In the genomic region with DNA sequence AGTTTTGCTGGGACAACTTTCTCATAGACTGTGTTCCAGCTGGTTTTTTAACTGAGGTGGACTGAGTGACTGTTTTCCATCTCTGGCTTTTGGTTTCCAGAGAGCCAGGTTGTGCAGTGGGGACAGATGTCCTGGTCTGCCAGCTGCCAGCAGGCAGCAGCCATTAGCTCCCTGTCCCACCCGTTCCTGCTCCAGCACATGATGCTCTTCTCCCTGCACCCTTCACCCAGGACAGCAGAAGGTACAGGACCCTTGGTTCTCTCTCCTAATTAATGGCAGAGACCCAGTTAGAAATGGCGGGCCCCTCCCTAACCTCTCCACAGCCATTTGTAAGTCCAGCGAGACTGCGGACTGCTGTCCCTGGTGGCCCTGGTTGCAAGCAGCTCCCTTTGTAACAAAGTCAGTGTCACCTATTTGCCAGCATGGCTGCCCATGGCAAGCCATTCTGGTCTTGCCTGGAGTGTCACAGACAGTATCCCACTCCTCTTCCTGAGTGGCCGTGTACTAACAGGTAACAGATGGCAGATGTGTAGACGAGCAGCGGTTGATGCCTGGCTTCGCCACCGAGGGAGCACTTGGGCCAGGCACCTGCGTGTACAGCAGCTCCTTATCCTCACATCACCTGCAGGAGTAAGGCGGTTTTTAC, we compare ENCODE assay signal across 18 cellular contexts.
A peak's percentile ranks its signal among the peaks of the same experiment; 100 is the strongest.
DNase-seq lines count a peak whose midpoint lies in the region; ATAC-seq and TF ChIP-seq lines count a peak whose summit lies in the region.
"Had no signal": no experiment of that assay in that cellular context is flagged by ENCODE, and none has a peak within 500 bp of the region (broad histone marks: within the 10 kb centered on the region; RNA-seq: fewer than 3 reads in every experiment).

No MANE protein-coding gene starts in this region.

- no peak overlapping the region for H3K4me3 Mint-ChIP-seq in activated naive CD8-positive, alpha-beta T cell
- no peak overlapping the region for H3K4me3 Mint-ChIP-seq in activated naive CD8-positive, alpha-beta T cell treated with anti-CD3 and anti-CD28 coated beads, Interleukin-2, amount 50 U/mL, for 24 hours
- H3K4me3 Mint-ChIP-seq in T-cell = peak overlapping the region in 1 of 3 donors; percentile 46
- H3K4me3 Mint-ChIP-seq in mesothelial cell of epicardium = no peak overlapping the region
- H3K4me3 Mint-ChIP-seq: effector memory CD8-positive, alpha-beta T cell; GM23338; memory B cell had no signal

- H3K4me1 Mint-ChIP-seq in activated naive CD8-positive, alpha-beta T cell (ENCODE audit: low read depth) = peaks cover 78% of the 10 kb centered on the region
- peaks cover 24% of the 10 kb centered on the region for H3K4me1 Mint-ChIP-seq in activated naive CD8-positive, alpha-beta T cell treated with anti-CD3 and anti-CD28 coated beads, Interleukin-2, amount 50 U/mL, for 24 hours
- H3K4me1 Mint-ChIP-seq in T-cell (peaks cover 68 to 84% (median 83%) of the 10 kb centered on the region in 3 donors), mesothelial cell of epicardium (peaks cover 22% of the 10 kb centered on the region)
- H3K4me1 Mint-ChIP-seq: GM23338, memory B cell had no signal

- DNase-seq in activated naive CD8-positive, alpha-beta T cell treated with anti-CD3 and anti-CD28 coated beads, Interleukin-2, amount 50 U/mL, for 24 hours = no peak
- peak in 1 of 34 experiments; percentile 11 for DNase-seq in T-cell
- peak in 1 of 2 experiments; percentile 31 for DNase-seq in mesothelial cell of epicardium (ENCODE audit: low spot score in 2 of 2, unreplicated experiment in 2 of 2)
- peak; percentile 37 for DNase-seq in ureter (ENCODE audit: low spot score)
- no peak for DNase-seq in cortex of kidney (lab: John Stamatoyannopoulos, UW)
- DNase-seq in anterior cingulate cortex (lab: John Stamatoyannopoulos, UW) = no peak
- no peak for DNase-seq in NCI-H1048 (lab: John Stamatoyannopoulos, UW)
- DNase-seq: activated CD4-positive, alpha-beta T cell treated with anti-CD3 and anti-CD28 coated beads, Interleukin-2, amount 50 U/mL, for 1 hour; central memory CD4-positive, alpha-beta T cell; effector memory CD8-positive, alpha-beta T cell; kidney; MG63; NCI-H1930; PC-3; T1000 had no signal

- no peaks in the 10 kb centered on the region for H3K9me3 Mint-ChIP-seq in activated naive CD8-positive, alpha-beta T cell (ENCODE audit: low read depth)
- H3K9me3 Mint-ChIP-seq in activated naive CD8-positive, alpha-beta T cell treated with anti-CD3 and anti-CD28 coated beads, Interleukin-2, amount 50 U/mL, for 24 hours = no peaks in the 10 kb centered on the region
- H3K9me3 Mint-ChIP-seq in T-cell = no peaks in the 10 kb centered on the region
- no peaks in the 10 kb centered on the region for H3K9me3 Mint-ChIP-seq in mesothelial cell of epicardium
- H3K9me3 Mint-ChIP-seq: effector memory CD8-positive, alpha-beta T cell; GM23338; memory B cell had no signal

- TF ChIP-seq CTCF in mesothelial cell of epicardium (IDR thresholded peaks at IDR 0.05; ENCODE audit: unreplicated experiment) = no peak

- POLR2A ChIA-PET in T-cell (lab: Charles Lee) = no interaction called here

- CTCF ChIA-PET in T-cell (lab: Charles Lee) = interaction anchor here (0.6 kb wide), 2 partner anchors 13 to 932 kb away, joined by 3 to 4 read pairs; no protein-coding TSS in a partner anchor

- no peaks in the 10 kb centered on the region for H3K36me3 Mint-ChIP-seq in activated naive CD8-positive, alpha-beta T cell
- peaks cover 5% of the 10 kb centered on the region for H3K36me3 Mint-ChIP-seq in activated naive CD8-positive, alpha-beta T cell treated with anti-CD3 and anti-CD28 coated beads, Interleukin-2, amount 50 U/mL, for 24 hours (ENCODE audit: low read depth)
- peaks cover 11% of the 10 kb centered on the region for H3K36me3 Mint-ChIP-seq in T-cell
- H3K36me3 Mint-ChIP-seq in mesothelial cell of epicardium = peaks cover 5% of the 10 kb centered on the region

- H3K27ac Mint-ChIP-seq in activated naive CD8-positive, alpha-beta T cell = peak overlapping the region; percentile 87
- H3K27ac Mint-ChIP-seq in activated naive CD8-positive, alpha-beta T cell treated with anti-CD3 and anti-CD28 coated beads, Interleukin-2, amount 50 U/mL, for 24 hours = no peak overlapping the region
- H3K27ac Mint-ChIP-seq in T-cell = peak overlapping the region; percentile 70 to 85
- peak overlapping the region; percentile 41 for H3K27ac Mint-ChIP-seq in mesothelial cell of epicardium
- H3K27ac Mint-ChIP-seq: GM23338, memory B cell had no signal

- H3K27me3 Mint-ChIP-seq in activated naive CD8-positive, alpha-beta T cell = no peaks in the 10 kb centered on the region
- H3K27me3 Mint-ChIP-seq in activated naive CD8-positive, alpha-beta T cell treated with anti-CD3 and anti-CD28 coated beads, Interleukin-2, amount 50 U/mL, for 24 hours = no peaks in the 10 kb centered on the region
- H3K27me3 Mint-ChIP-seq in T-cell (no peaks in the 10 kb centered on the region), mesothelial cell of epicardium (ENCODE audit: low read depth) (no peaks in the 10 kb centered on the region)
- H3K27me3 Mint-ChIP-seq: effector memory CD8-positive, alpha-beta T cell; memory B cell had no signal

- ATAC-seq in activated naive CD8-positive, alpha-beta T cell treated with anti-CD3 and anti-CD28 coated beads, Interleukin-2, amount 50 U/mL, for 24 hours = no peak
- ATAC-seq in T-cell (replicated peaks in 1 of 4) = no peak
- ATAC-seq: effector memory CD8-positive, alpha-beta T cell; PC-3 had no signal
